ENCODE assay signal across 7 cellular contexts in genomic region chr11:117197516-117198456, GRCh38. TPM values are rescaled to one million over a fixed set of nuclear protein-coding genes. Genes with fewer than 3 reads are reported as not detected.
A peak's percentile ranks its signal among the peaks of the same experiment; 100 is the strongest.
DNase-seq lines count a peak whose midpoint lies in the region; ATAC-seq, FAIRE-seq and TF ChIP-seq lines count a peak whose summit lies in the region.

No MANE protein-coding gene starts in this region.

- H2BK15ac ChIP-seq in H9 (ENCODE audit: low read depth, low read length): no peak overlapping the region

- H3K4me2 ChIP-seq in H9 (ENCODE audit: insufficient read depth, insufficient read length, low read length) (peak overlapping the region; percentile 17), astrocyte (ENCODE audit: low read length) (peak overlapping the region; percentile 98)

- FAIRE-seq in astrocyte (lab: Jason Lieb, UNC): no peak

- DNase-seq in H9 (peak; percentile 87), astrocyte (ENCODE audit: low read depth) (no peak), iPS-NIHi7 (ENCODE audit: extremely low spot score) (peak; percentile 87), suprapubic skin (ENCODE audit: low spot score in 2 of 2) (no peak), cerebellum (ENCODE audit: low spot score) (no peak)
- DNase-seq in activated CD8-positive, alpha-beta memory T cell treated with anti-CD3 and anti-CD28 coated beads, Interleukin-2, amount 50 U/mL, for 48 hours: no peak

- H3K9me3 Mint-ChIP-seq in H9 (peaks cover 0 to 3% of the 10 kb centered on the region in 2 experiments; a peak in 1 of 5 replicates), astrocyte (ENCODE audit: unreplicated experiment) (no peaks in the 10 kb centered on the region)

- H3K4me3 Mint-ChIP-seq in H9 (peak overlapping the region; percentile 27 to 70; a peak in 4 of 5 replicates), astrocyte (ENCODE audit: unreplicated experiment) (peak overlapping the region; percentile 97)

- H3K4me3 ChIP-seq in astrocyte (ENCODE audit: insufficient read depth, low read depth, low read length): peak overlapping the region; percentile 83
- H3K4me3 ChIP-seq in suprapubic skin: peak overlapping the region; percentile 40

- H3K27me3 Mint-ChIP-seq in H9 (ENCODE audit: low read depth) (no peaks in the 10 kb centered on the region), astrocyte (ENCODE audit: low read depth, unreplicated experiment) (no peaks in the 10 kb centered on the region)

- no peaks in the 10 kb centered on the region for H3K27me3 ChIP-seq in H9 (ENCODE audit: insufficient read depth, low read length)
- no peaks in the 10 kb centered on the region for H3K27me3 ChIP-seq in astrocyte (ENCODE audit: insufficient read depth, low read length)
- H3K27me3 ChIP-seq in suprapubic skin: no peaks in the 10 kb centered on the region

- H3K36me3 ChIP-seq in astrocyte (ENCODE audit: insufficient read depth, low read length): peaks cover 5% of the 10 kb centered on the region
- peaks cover 45% of the 10 kb centered on the region for H3K36me3 ChIP-seq in suprapubic skin

- H3K9ac ChIP-seq in H9 (ENCODE audit: extremely low read depth, insufficient read length, low read length) (no peak overlapping the region), astrocyte (ENCODE audit: low read length) (peak overlapping the region; percentile 91)

- peaks cover 34 to 35% of the 10 kb centered on the region in 2 experiments for H3K4me1 Mint-ChIP-seq in H9
- H3K4me1 Mint-ChIP-seq in astrocyte (ENCODE audit: low read depth, unreplicated experiment): peaks cover 35% of the 10 kb centered on the region

- H3K27ac Mint-ChIP-seq in H9 (peak overlapping the region; percentile 75 to 95 (median 91); a peak in 6 of 7 replicates), astrocyte (ENCODE audit: unreplicated experiment) (peak overlapping the region; percentile 99)

- H3K27ac ChIP-seq in H9 (ENCODE audit: insufficient read length, low read depth, low read length) (no peak overlapping the region), astrocyte (ENCODE audit: low read depth, low read length) (peak overlapping the region; percentile 81), suprapubic skin (peak overlapping the region; percentile 55)

- no peak overlapping the region for H3T11ph ChIP-seq in H9 (ENCODE audit: low read length)

- no peak overlapping the region for H2BK5ac ChIP-seq in H9 (ENCODE audit: insufficient read length, low read length)

- ATAC-seq in GM21423 (IDR thresholded peaks at IDR 0.05; ENCODE audit: unreplicated experiment): no peak

- H3K79me1 ChIP-seq in H9 (ENCODE audit: insufficient read depth, low read depth, low read length, poor library complexity, severe bottlenecking): no peaks in the 10 kb centered on the region

- H3K56ac ChIP-seq in H9 (ENCODE audit: insufficient read length, low read depth, low read length): no peak overlapping the region

- TF ChIP-seq EP300 in suprapubic skin (IDR thresholded peaks at IDR 0.05): no peak

- H3K79me2 ChIP-seq in H9 (ENCODE audit: insufficient read depth, low read length): peaks cover 3% of the 10 kb centered on the region; the same call in 1 of the 2 replicates
- H3K79me2 ChIP-seq in astrocyte (ENCODE audit: insufficient read depth, low read length): peaks cover 53% of the 10 kb centered on the region

- H3K4ac ChIP-seq in H9 (ENCODE audit: low read depth, low read length): no peak overlapping the region; the same call in 1 of the 2 replicates

- H4K91ac ChIP-seq in H9 (ENCODE audit: insufficient read length, low read depth, low read length): no peak overlapping the region

- H4K5ac ChIP-seq in H9 (ENCODE audit: insufficient read length, low read depth, low read length): no peak overlapping the region

- H4K20me1 ChIP-seq in H9 (ENCODE audit: control insufficient read depth, insufficient read depth, insufficient read length) (no peaks in the 10 kb centered on the region), astrocyte (ENCODE audit: insufficient read depth, low read length) (peaks cover 35% of the 10 kb centered on the region)

- peaks cover 8% of the 10 kb centered on the region for H3K23me2 ChIP-seq in H9 (ENCODE audit: insufficient read length, low read depth, low read length, poor library complexity, severe bottlenecking)

- no peak overlapping the region for H2BK20ac ChIP-seq in H9 (ENCODE audit: low read depth, low read length, poor library complexity, severe bottlenecking)

- H3K4me1 ChIP-seq in H9 (ENCODE audit: insufficient read depth, low read length): no peaks in the 10 kb centered on the region
- peaks cover 28% of the 10 kb centered on the region for H3K4me1 ChIP-seq in astrocyte (ENCODE audit: insufficient read depth, low read length)
- H3K4me1 ChIP-seq in suprapubic skin: peaks cover 22% of the 10 kb centered on the region

- peak overlapping the region; percentile 36 for H3K18ac ChIP-seq in H9 (ENCODE audit: insufficient read length, low read depth, low read length)

- no peak overlapping the region for H3K23ac ChIP-seq in H9 (ENCODE audit: insufficient read length, low read depth, low read length)

- H4K8ac ChIP-seq in H9 (replicated peaks; ENCODE audit: insufficient read length, low read depth, low read length): no peak overlapping the region

- H2BK12ac ChIP-seq in H9 (ENCODE audit: insufficient read length, low read depth, low read length): no peak overlapping the region

- WGBS in H9 (ENCODE audit: extremely low coverage, insufficient read length, low lambda C conversion rate): no CpG with 5 or more reads among the region's 17 CpGs
- WGBS in suprapubic skin: 71% methylated on average over 14 of the region's 17 CpGs

- no peak for TF ChIP-seq POLR2A in suprapubic skin (IDR thresholded peaks at IDR 0.05)

- no peak overlapping the region for H2AFZ ChIP-seq in H9 (ENCODE audit: low read length)
- H2AFZ ChIP-seq in astrocyte (ENCODE audit: low read depth, low read length): no peak overlapping the region

- H3K9me3 ChIP-seq in H9 (ENCODE audit: control insufficient read depth, low read depth, low read length) (no peaks in the 10 kb centered on the region), astrocyte (ENCODE audit: insufficient read depth, low read depth, low read length) (no peaks in the 10 kb centered on the region), suprapubic skin (no peaks in the 10 kb centered on the region)

- H3K36me3 Mint-ChIP-seq in H9 (ENCODE audit: insufficient read depth in 1 of 3, low read depth in 3 of 3) (peaks cover 3 to 18% (median 8%) of the 10 kb centered on the region in 3 experiments; a peak in 5 of 7 replicates), astrocyte (ENCODE audit: low read depth, unreplicated experiment) (peaks cover 32% of the 10 kb centered on the region)

- no peak overlapping the region for H3K14ac ChIP-seq in H9 (ENCODE audit: insufficient read depth, low read length)

- no peak overlapping the region for H2AK5ac ChIP-seq in H9 (ENCODE audit: insufficient read length, low read length)

- peak; percentile 88 for TF ChIP-seq CTCF in H9 (conservative IDR thresholded peaks at IDR 0.05)
- TF ChIP-seq CTCF in astrocyte (IDR thresholded peaks at IDR 0.05; ENCODE audit: insufficient read depth, low read depth, low read length): peak; percentile 40
- TF ChIP-seq CTCF in suprapubic skin (IDR thresholded peaks at IDR 0.05): no peak

- H2BK120ac ChIP-seq in H9 (ENCODE audit: low read depth, low read length, poor library complexity, severe bottlenecking): no peak overlapping the region

RNA-seq across cellular contexts. Expression of gene TAGLN, which starts 1.4 kb away (rescaled TPM):
- total RNA-seq in H9 (2021): 176 and 188 TPM in 2 replicates
- 3,676 and 4,004 TPM in 2 replicates for total RNA-seq in astrocyte
- 100 to 1,000 TPM; 190 to 216 (median 199) TPM for total RNA-seq in suprapubic skin
- 9.5 TPM for total RNA-seq in cerebellum

RNA-seq across cellular contexts. Expression of gene SIDT2, which starts 19.2 kb away (rescaled TPM):
- 18.3 and 20.9 TPM in 2 replicates for total RNA-seq in H9 (2021)
- total RNA-seq in astrocyte: 54.8 and 55.8 TPM in 2 replicates
- total RNA-seq in suprapubic skin: 100 to 1,000 TPM in 1 of 4 donors, 10 to 100 TPM in 3; 42.6 to 130 (median 74.7) TPM
- 19.6 TPM for total RNA-seq in cerebellum

RNA-seq across cellular contexts. Expression of gene PCSK7, which starts 34.1 kb away (rescaled TPM):
- total RNA-seq in H9 (2021) (50.7 and 53.9 TPM in 2 replicates), astrocyte (43.6 and 53.3 TPM in 2 replicates), suprapubic skin (100 to 1,000 TPM in 1 of 4 donors, 10 to 100 TPM in 3; 56.7 to 113 (median 73.3) TPM), cerebellum (35.7 TPM)

RNA-seq across cellular contexts. Expression of gene RNF214, which starts 34.7 kb away (rescaled TPM):
- total RNA-seq in H9 (2021) (25.4 and 26.0 TPM in 2 replicates), astrocyte (20.7 and 23.6 TPM in 2 replicates), suprapubic skin (10 to 100 TPM in 3 of 4 donors, 1 to 10 TPM in 1; 6.7 to 22.9 (median 12.2) TPM), cerebellum (26.3 TPM)

RNA-seq across cellular contexts. Expression of gene PAFAH1B2, which starts 53.7 kb away (rescaled TPM):
- 158 and 161 TPM in 2 replicates for total RNA-seq in H9 (2021)
- 139 and 142 TPM in 2 replicates for total RNA-seq in astrocyte
- total RNA-seq in suprapubic skin: 10 to 100 TPM; 58.0 to 67.5 (median 63.3) TPM
- total RNA-seq in cerebellum: 135 TPM

Comparison
In these comparisons a context has a peak if more than half of its experiments do, and no peak if none do; other contexts are left out.
1. DNase-seq: peak in H9 (single experiment) and iPS-NIHi7 (single experiment); none in astrocyte (single experiment), suprapubic skin (0 of 2), cerebellum (single experiment) and activated CD8-positive, alpha-beta memory T cell treated with anti-CD3 and anti-CD28 coated beads, Interleukin-2, amount 50 U/mL, for 48 hours (single experiment).
2. CTCF ChIP-seq: peak in H9 (single experiment) and astrocyte (single experiment); none in suprapubic skin (0 of 2).
3. RNA of gene TAGLN, which starts 1.4 kb away (total RNA-seq): 3,676 to 4,004 TPM in astrocyte; 190 to 216 TPM in suprapubic skin, 176 to 188 TPM in H9 and 9.5 TPM in cerebellum (single experiment); every median in the first group is over 10 times any median in the second.